Comparison of ENCODE assay signal across 18 cellular contexts in the genomic region with DNA sequence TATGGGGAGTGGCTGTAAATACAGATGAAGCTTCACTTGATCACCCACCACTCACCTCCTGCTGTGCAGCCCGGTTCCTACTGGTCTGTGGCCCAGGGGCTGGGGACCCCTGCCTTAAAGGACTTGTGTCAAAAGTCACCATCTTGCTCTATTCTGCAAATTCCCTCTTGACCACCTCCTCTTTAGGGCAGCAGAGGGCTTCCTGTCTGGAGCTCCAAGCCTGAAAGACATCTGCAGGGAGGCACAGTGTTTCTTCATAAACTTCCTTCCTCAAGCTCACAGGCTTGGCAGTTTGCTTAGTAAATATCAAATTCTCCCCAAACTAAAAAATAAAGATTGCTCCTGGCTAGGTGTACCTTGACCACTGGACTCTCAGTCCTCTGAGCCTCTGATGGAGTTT.
"Had no signal": no experiment of that assay in that cellular context is flagged by ENCODE, and none has a peak within 500 bp of the region (broad histone marks: within the 10 kb centered on the region; RNA-seq: fewer than 3 reads in every experiment).

No MANE protein-coding gene starts in this region.

- H3K36me3 ChIP-seq: right lobe of liver, upper lobe of right lung had no signal

- H3K4me3 Mint-ChIP-seq: activated CD4-positive, alpha-beta T cell treated with anti-CD3 and anti-CD28 coated beads, Interleukin-2, amount 10 ng/mL, durations not matched to agents 7 days and 5 days; activated naive CD8-positive, alpha-beta T cell treated with anti-CD3 and anti-CD28 coated beads for 36 hours; mesothelial cell of epicardium; stimulated activated naive CD8-positive, alpha-beta T cell treated with anti-CD3 and anti-CD28 coated beads, Interleukin-15, Interleukin-2, amounts not matched to agents 100 ng/mL and 50 ng/mL, for 24 hours had no signal

- ATAC-seq: body of pancreas, upper lobe of right lung had no signal

- H3K9me3 Mint-ChIP-seq: activated CD4-positive, alpha-beta T cell treated with anti-CD3 and anti-CD28 coated beads, Interleukin-2, amount 10 ng/mL, durations not matched to agents 7 days and 5 days; activated naive CD8-positive, alpha-beta T cell treated with anti-CD3 and anti-CD28 coated beads for 36 hours; mesothelial cell of epicardium; stimulated activated naive CD8-positive, alpha-beta T cell treated with anti-CD3 and anti-CD28 coated beads, Interleukin-15, Interleukin-2, amounts not matched to agents 100 ng/mL and 50 ng/mL, for 24 hours had no signal

- H3K36me3 Mint-ChIP-seq: activated naive CD8-positive, alpha-beta T cell treated with anti-CD3 and anti-CD28 coated beads for 36 hours; mesothelial cell of epicardium had no signal

- H3K4me3 ChIP-seq: body of pancreas, lung, right lobe of liver, upper lobe of right lung had no signal

- H3K27me3 Mint-ChIP-seq: activated CD4-positive, alpha-beta T cell treated with anti-CD3 and anti-CD28 coated beads, Interleukin-2, amount 10 ng/mL, durations not matched to agents 7 days and 5 days; activated naive CD8-positive, alpha-beta T cell treated with anti-CD3 and anti-CD28 coated beads for 36 hours; stimulated activated naive CD8-positive, alpha-beta T cell treated with anti-CD3 and anti-CD28 coated beads, Interleukin-15, Interleukin-2, amounts not matched to agents 100 ng/mL and 50 ng/mL, for 24 hours had no signal

- H3K27ac ChIP-seq: right lobe of liver, upper lobe of right lung had no signal

- DNase-seq: activated CD4-positive, alpha-beta T cell treated with anti-CD3 and anti-CD28 coated beads, Interleukin-2, amount 10 ng/mL, durations not matched to agents 7 days and 5 days; activated CD4-positive, CD25-positive, alpha-beta regulatory T cell; activated CD8-positive, alpha-beta memory T cell treated with anti-CD3 and anti-CD28 coated beads, Interleukin-2, amount 50 U/mL, for 48 hours; activated naive CD8-positive, alpha-beta T cell treated with anti-CD3 and anti-CD28 coated beads for 36 hours; amygdala; body of pancreas; central memory CD4-positive, alpha-beta T cell; cortex of kidney; effector CD8-positive, alpha-beta T cell; foreskin fibroblast; kidney glomerular epithelial cell; right lobe of liver; T-helper 2 cell; upper lobe of right lung had no signal

- FAIRE-seq: endothelial cell of umbilical vein had no signal

- H3K9me3 ChIP-seq: body of pancreas, right lobe of liver, upper lobe of right lung had no signal

- H3K4me1 Mint-ChIP-seq: activated CD4-positive, alpha-beta T cell treated with anti-CD3 and anti-CD28 coated beads, Interleukin-2, amount 10 ng/mL, durations not matched to agents 7 days and 5 days; activated naive CD8-positive, alpha-beta T cell treated with anti-CD3 and anti-CD28 coated beads for 36 hours had no signal

- H3K27ac Mint-ChIP-seq: activated CD4-positive, alpha-beta T cell treated with anti-CD3 and anti-CD28 coated beads, Interleukin-2, amount 10 ng/mL, durations not matched to agents 7 days and 5 days; activated naive CD8-positive, alpha-beta T cell treated with anti-CD3 and anti-CD28 coated beads for 36 hours; mesothelial cell of epicardium; stimulated activated naive CD8-positive, alpha-beta T cell treated with anti-CD3 and anti-CD28 coated beads, Interleukin-15, Interleukin-2, amounts not matched to agents 100 ng/mL and 50 ng/mL, for 24 hours had no signal

- H3K27me3 ChIP-seq: body of pancreas, right lobe of liver, upper lobe of right lung had no signal
